ENCODE assay signal across 9 cellular contexts in genomic region chr16:56675685-56676210, GRCh38. TPM values are rescaled to one million over a fixed set of nuclear protein-coding genes. Genes with fewer than 3 reads are reported as not detected.
DNase-seq lines count a peak whose midpoint lies in the region; ATAC-seq and TF ChIP-seq lines count a peak whose summit lies in the region.
"Had no signal": no experiment of that assay in that cellular context is flagged by ENCODE, and none has a peak within 500 bp of the region (broad histone marks: within the 10 kb centered on the region; RNA-seq: fewer than 3 reads in every experiment).

No MANE protein-coding gene starts in this region.

- peak overlapping the region; percentile 11 for H3K4me3 ChIP-seq in mesendoderm (ENCODE audit: low read length)

- H3K18ac ChIP-seq in mesendoderm (ENCODE audit: low read length), result no peak overlapping the region

- H3K79me1 ChIP-seq in mesendoderm (ENCODE audit: low read length), result no peaks in the 10 kb centered on the region

- H4K8ac ChIP-seq in mesendoderm (ENCODE audit: low read depth, low read length), result no peak overlapping the region

- peak; percentile 16 for DNase-seq in T-helper 9 cell
- DNase-seq in mesendoderm, result peak; percentile 67
- peak; percentile 59 for DNase-seq in stimulated activated naive CD8-positive, alpha-beta T cell treated with anti-CD3 and anti-CD28 coated beads, Interleukin-15, Interleukin-2, amounts not matched to agents 100 U/mL and 50 U/mL, for 24 hours
- no peak for DNase-seq in endothelial cell (ENCODE audit: low spot score)

- no peak for TF ChIP-seq CTCF in endothelial cell (IDR thresholded peaks at IDR 0.05; ENCODE audit: unreplicated experiment)

- H3K4ac ChIP-seq in mesendoderm (ENCODE audit: low read depth, low read length), result no peak overlapping the region

- peak overlapping the region; percentile 41 for H3K27ac Mint-ChIP-seq in activated naive CD4-positive, alpha-beta T cell treated with anti-CD3 and anti-CD28 coated beads, Interleukin-2, amount 50 U/mL, for 24 hours
- no peak overlapping the region for H3K27ac Mint-ChIP-seq in endothelial cell (ENCODE audit: unreplicated experiment)

- H3K4me1 Mint-ChIP-seq in activated naive CD4-positive, alpha-beta T cell treated with anti-CD3 and anti-CD28 coated beads, Interleukin-2, amount 50 U/mL, for 24 hours, result peaks cover 10% of the 10 kb centered on the region
- H3K4me1 Mint-ChIP-seq in endothelial cell (ENCODE audit: unreplicated experiment), result peaks cover 4% of the 10 kb centered on the region

- no peaks in the 10 kb centered on the region for H3K36me3 Mint-ChIP-seq in activated naive CD4-positive, alpha-beta T cell treated with anti-CD3 and anti-CD28 coated beads, Interleukin-2, amount 50 U/mL, for 24 hours
- H3K36me3 Mint-ChIP-seq in endothelial cell (ENCODE audit: low read depth, unreplicated experiment), result no peaks in the 10 kb centered on the region

- H3K9me3 Mint-ChIP-seq in activated naive CD4-positive, alpha-beta T cell treated with anti-CD3 and anti-CD28 coated beads, Interleukin-2, amount 50 U/mL, for 24 hours, result no peaks in the 10 kb centered on the region
- H3K9me3 Mint-ChIP-seq in endothelial cell (ENCODE audit: unreplicated experiment), result no peaks in the 10 kb centered on the region

- no peak overlapping the region for H3K27ac ChIP-seq in mesendoderm (ENCODE audit: low read depth, low read length)
- H3K27ac ChIP-seq: gastroesophageal sphincter had no signal

- no peak overlapping the region for H2BK15ac ChIP-seq in mesendoderm (replicated peaks; ENCODE audit: low read depth)

- H4K5ac ChIP-seq in mesendoderm (ENCODE audit: low read length), result no peak overlapping the region

- H2AK5ac ChIP-seq in mesendoderm (ENCODE audit: low read length), result no peak overlapping the region

- peak; percentile 70 for ATAC-seq in stimulated activated naive CD8-positive, alpha-beta T cell treated with anti-CD3 and anti-CD28 coated beads, Interleukin-15, Interleukin-2, amounts not matched to agents 100 U/mL and 50 U/mL, for 24 hours
- ATAC-seq in GM18873 (IDR thresholded peaks at IDR 0.05; ENCODE audit: low FRiP score, unreplicated experiment) (no peak), HG02884 (IDR thresholded peaks at IDR 0.05; ENCODE audit: unreplicated experiment) (no peak)
- ATAC-seq: gastroesophageal sphincter had no signal

- H3K27me3 Mint-ChIP-seq in activated naive CD4-positive, alpha-beta T cell treated with anti-CD3 and anti-CD28 coated beads, Interleukin-2, amount 50 U/mL, for 24 hours, result peaks cover 11% of the 10 kb centered on the region
- peaks cover 24% of the 10 kb centered on the region for H3K27me3 Mint-ChIP-seq in endothelial cell (ENCODE audit: unreplicated experiment)

- peak overlapping the region; percentile 69 for H3K56ac ChIP-seq in mesendoderm (ENCODE audit: low read length)

- H2BK120ac ChIP-seq in mesendoderm (ENCODE audit: low read depth, low read length), result no peak overlapping the region

- H3K9ac ChIP-seq in mesendoderm (ENCODE audit: low read length), result peak overlapping the region; percentile 43

- H3K4me2 ChIP-seq in mesendoderm (ENCODE audit: low read length), result peak overlapping the region; percentile 35

- no peak overlapping the region for H2BK5ac ChIP-seq in mesendoderm (ENCODE audit: low read length)

- no peaks in the 10 kb centered on the region for H3K79me2 ChIP-seq in mesendoderm (ENCODE audit: control insufficient read depth, insufficient read depth, low read length)

- H3K36me3 ChIP-seq in mesendoderm (ENCODE audit: control insufficient read depth, insufficient read depth, low read length), result no peaks in the 10 kb centered on the region
- H3K36me3 ChIP-seq: gastroesophageal sphincter had no signal

- peak overlapping the region; percentile 78 for H3K4me3 Mint-ChIP-seq in activated naive CD4-positive, alpha-beta T cell treated with anti-CD3 and anti-CD28 coated beads, Interleukin-2, amount 50 U/mL, for 24 hours
- H3K4me3 Mint-ChIP-seq in endothelial cell (ENCODE audit: unreplicated experiment), result no peak overlapping the region

- H3K23ac ChIP-seq in mesendoderm (ENCODE audit: low read length), result no peak overlapping the region

- H3K27me3 ChIP-seq in mesendoderm (ENCODE audit: insufficient read depth, low read length, poor library complexity), result peaks cover 4% of the 10 kb centered on the region

- H3K4me1 ChIP-seq in mesendoderm (ENCODE audit: control insufficient read depth, low read depth, low read length), result no peaks in the 10 kb centered on the region

- WGBS in mesendoderm (ENCODE audit: extremely low coverage, insufficient coverage, low lambda C conversion rate), result no CpG with 5 or more reads among the region's 32 CpGs

RNA-seq across cellular contexts. Expression of gene MT1H, which starts 6.1 kb away (rescaled TPM):
- 8.5 TPM for polyA plus RNA-seq in mesendoderm (2013, experiment 1 of 2)
- 8.3 TPM for polyA plus RNA-seq in mesendoderm (2013, experiment 2 of 2)
- not detected for total RNA-seq in endothelial cell (ENCODE audit: unreplicated experiment)
- total RNA-seq: gastroesophageal sphincter had no signal

RNA-seq across cellular contexts. Expression of gene MT1X, which starts 6.5 kb away (rescaled TPM):
- polyA plus RNA-seq in mesendoderm (2013, experiment 1 of 2), result 556 TPM
- polyA plus RNA-seq in mesendoderm (2013, experiment 2 of 2), result 546 TPM
- total RNA-seq in endothelial cell (ENCODE audit: unreplicated experiment), result 2.3 TPM

RNA-seq across cellular contexts. Expression of gene MT1G, which starts 7.9 kb away (rescaled TPM):
- polyA plus RNA-seq in mesendoderm (2013, experiment 1 of 2), result 75.3 TPM
- 73.1 TPM for polyA plus RNA-seq in mesendoderm (2013, experiment 2 of 2)
- not detected for total RNA-seq in endothelial cell (ENCODE audit: unreplicated experiment)

RNA-seq across cellular contexts. Expression of gene MT1F, which starts 18.0 kb away (rescaled TPM):
- polyA plus RNA-seq in mesendoderm (2013, experiment 1 of 2), result 34.9 TPM
- 29.8 TPM for polyA plus RNA-seq in mesendoderm (2013, experiment 2 of 2)
- total RNA-seq in endothelial cell (ENCODE audit: unreplicated experiment), result not detected

RNA-seq across cellular contexts. Expression of gene MT1B, which starts 24.1 kb away (rescaled TPM):
- not detected for polyA plus RNA-seq in mesendoderm (2013, experiment 1 of 2)
- polyA plus RNA-seq in mesendoderm (2013, experiment 2 of 2), result not detected
- total RNA-seq in endothelial cell (ENCODE audit: unreplicated experiment), result not detected
- total RNA-seq: gastroesophageal sphincter; T-helper 2 cell treated with Interferon-gamma antibody and Interleukin-4, amounts not matched to agents 100 ng/mL and 5 ng/mL, for 36 hours had no signal
